Comparison of ENCODE assay signal across 8 cellular contexts in the genomic region with DNA sequence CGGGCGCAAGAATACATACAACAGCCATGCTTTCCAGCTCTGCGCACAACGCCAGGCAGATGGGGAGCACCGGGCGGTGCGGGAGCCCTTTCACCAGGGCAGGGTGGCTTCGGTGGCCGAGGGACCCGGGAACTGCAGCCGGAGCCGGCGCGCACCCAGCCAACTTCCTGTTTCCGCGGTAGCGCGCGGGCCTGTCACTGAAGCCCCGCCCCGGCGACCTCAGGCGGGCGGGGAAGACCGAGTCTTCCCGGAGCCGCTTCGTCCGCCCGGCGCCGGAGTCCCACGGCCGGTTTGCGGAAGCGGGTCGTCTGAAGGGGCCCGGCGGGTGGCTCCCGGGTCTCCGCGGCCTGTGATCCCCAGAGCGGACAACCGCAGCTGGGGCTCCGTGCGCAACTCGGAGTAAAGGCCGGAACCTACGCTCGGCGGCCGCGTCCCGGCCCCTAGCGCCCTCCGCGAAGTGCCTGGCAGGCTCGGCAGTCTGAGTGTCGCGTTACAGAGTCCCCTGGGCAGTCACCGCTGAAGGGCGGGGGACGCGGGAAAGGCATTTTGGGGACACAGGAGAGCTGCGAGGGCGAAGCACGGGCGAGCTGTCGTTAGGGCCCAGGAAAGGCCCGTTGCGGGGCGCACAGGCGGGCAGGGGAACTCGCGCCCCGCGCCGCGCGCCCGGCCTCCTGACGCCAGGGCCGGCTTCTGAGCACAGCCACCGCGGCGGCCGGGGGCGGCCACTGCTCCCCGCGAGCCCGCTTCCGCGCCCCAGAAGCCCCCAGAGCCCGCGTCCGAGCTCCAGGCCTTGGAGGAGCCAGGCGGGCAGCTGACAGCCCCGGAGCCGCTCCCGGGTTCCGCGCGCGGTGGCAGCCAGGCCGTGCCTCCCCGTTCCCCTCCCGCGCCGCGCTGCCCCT. TPM values are rescaled to one million over a fixed set of nuclear protein-coding genes. Genes with fewer than 3 reads are reported as not detected.
DNase-seq lines count a peak whose midpoint lies in the region; ATAC-seq, FAIRE-seq and TF ChIP-seq lines count a peak whose summit lies in the region.

A gene with protein sequence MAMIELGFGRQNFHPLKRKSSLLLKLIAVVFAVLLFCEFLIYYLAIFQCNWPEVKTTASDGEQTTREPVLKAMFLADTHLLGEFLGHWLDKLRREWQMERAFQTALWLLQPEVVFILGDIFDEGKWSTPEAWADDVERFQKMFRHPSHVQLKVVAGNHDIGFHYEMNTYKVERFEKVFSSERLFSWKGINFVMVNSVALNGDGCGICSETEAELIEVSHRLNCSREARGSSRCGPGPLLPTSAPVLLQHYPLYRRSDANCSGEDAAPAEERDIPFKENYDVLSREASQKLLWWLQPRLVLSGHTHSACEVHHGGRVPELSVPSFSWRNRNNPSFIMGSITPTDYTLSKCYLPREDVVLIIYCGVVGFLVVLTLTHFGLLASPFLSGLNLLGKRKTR (minus strand): TSS at position 136 of the 899 bp plus-strand sequence. CDS start 11,053 bp downstream, outside the sequence.

- peak within 1 kb of the TSS; percentile 82 to 98 for H3K27ac ChIP-seq in A549
- H3K27ac ChIP-seq in WERI-Rb-1, result peak within 1 kb of the TSS; percentile 86
- H3K27ac ChIP-seq in breast epithelium, result peak within 1 kb of the TSS; percentile 100

- 2% methylated on average over 17 of the region's 110 CpGs for WGBS in A549 (ENCODE audit: missing lambda C conversion rate)

- TF ChIP-seq CTCF in A549 (IDR thresholded peaks at IDR 0.05) (no peak), WERI-Rb-1 (IDR thresholded peaks at IDR 0.05; ENCODE audit: low read depth, low read length) (no peak), breast epithelium (IDR thresholded peaks at IDR 0.05) (no peak)

- DNase-seq in A549 (ENCODE audit: low read depth in 1 of 2, low spot score in 1 of 2) (peak; percentile 73 to 83), NCI-H2171 (lab: John Stamatoyannopoulos, UW) (peak; percentile 83), WERI-Rb-1 (peak; percentile 88), breast epithelium (ENCODE audit: low spot score in 2 of 2) (peak; percentile 81 to 87), iPS-NIHi7 (ENCODE audit: extremely low spot score) (peak; percentile 92), smooth muscle cell of the brain vasculature (ENCODE audit: low read depth, low spot score) (peak; percentile 62)

- H3K4me1 ChIP-seq in A549 (peaks cover 28% of the 10 kb centered on the region), breast epithelium (no peaks in the 10 kb centered on the region)

- TF ChIP-seq POLR2A in A549 (IDR thresholded peaks at IDR 0.05; ENCODE audit: low read length), result peak; percentile 62
- TF ChIP-seq POLR2A in GM18526 (IDR thresholded peaks at IDR 0.05; ENCODE audit: extremely low read depth, insufficient read length), result peak; percentile 87
- TF ChIP-seq POLR2A in breast epithelium (IDR thresholded peaks at IDR 0.05), result peak; percentile 91

- H3K9me3 ChIP-seq in A549 (no peaks in the 10 kb centered on the region), WERI-Rb-1 (ENCODE audit: severe bottlenecking) (no peaks in the 10 kb centered on the region), breast epithelium (no peaks in the 10 kb centered on the region)

- peak within 1 kb of the TSS; percentile 50 for H3K4me3 ChIP-seq in A549
- H3K4me3 ChIP-seq in WERI-Rb-1 (ENCODE audit: low read depth, low read length), result peak within 1 kb of the TSS; percentile 90
- H3K4me3 ChIP-seq in breast epithelium, result peak within 1 kb of the TSS; percentile 68 to 92 (median 83)

- peak within 1 kb of the TSS; percentile 84 for H3K4me2 ChIP-seq in A549

- POLR2A ChIA-PET in A549 (lab: Yijun Ruan, JAX), result interaction anchor here (0.6 to 1.0 kb wide), 2 partner anchors 31 to 73 kb away, joined by 3 read pairs; a partner anchor contains a TSS

- H3K27me3 ChIP-seq in WERI-Rb-1 (ENCODE audit: insufficient read depth, low read depth, severe bottlenecking) (no peaks in the 10 kb centered on the region), breast epithelium (no peaks in the 10 kb centered on the region)

- TF ChIP-seq RAD21 in A549 (conservative IDR thresholded peaks at IDR 0.05 in 1 of 2, IDR thresholded peaks at IDR 0.05 in 1 of 2), result no peak

- FAIRE-seq in A549 (lab: Jason Lieb, UNC), result no peak

- intact Hi-C loops in breast epithelium (cut with DNase I; ENCODE audit: low total_unique reads), result no loop called here

- no peak for TF ChIP-seq EP300 in A549 (IDR thresholded peaks at IDR 0.05)

- ATAC-seq in A549 (peak; percentile 95 to 96), HG03064 (IDR thresholded peaks at IDR 0.05; ENCODE audit: low read depth, unreplicated experiment) (peak; percentile 75)

- 0 out of 2 replicates have a peak, but pooled peaks cover 2% of the 10 kb centered on the region for H3K36me3 ChIP-seq in WERI-Rb-1
- H3K36me3 ChIP-seq in breast epithelium, result no peaks in the 10 kb centered on the region

- CTCF ChIA-PET in A549 (lab: Yijun Ruan, JAX), result no interaction called here

TF ChIP-seq in A549, 52 proteins besides CTCF, POLR2A, EP300 and RAD21:
- TF ChIP-seq, protein P1, sequence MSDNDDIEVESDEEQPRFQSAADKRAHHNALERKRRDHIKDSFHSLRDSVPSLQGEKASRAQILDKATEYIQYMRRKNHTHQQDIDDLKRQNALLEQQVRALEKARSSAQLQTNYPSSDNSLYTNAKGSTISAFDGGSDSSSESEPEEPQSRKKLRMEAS (IDR thresholded peaks at IDR 0.05), result peak; percentile 54
- TF ChIP-seq ZSCAN20 (CRISPR knock-in tag; IDR thresholded peaks at IDR 0.05) (no peak), HEYL (CRISPR knock-in tag; IDR thresholded peaks at IDR 0.05) (no peak), PHF8 (IDR thresholded peaks at IDR 0.05; ENCODE audit: borderline replicate concordance, low read depth) (peak; percentile 89), GATA3 (IDR thresholded peaks at IDR 0.05; ENCODE audit: borderline replicate concordance) (no peak), JUN (IDR thresholded peaks at IDR 0.05) (peak in 1 of 2 experiments; percentile 76; a peak in 3 of 5 replicates), SMC3 (IDR thresholded peaks at IDR 0.05) (no peak), ZFP36 (IDR thresholded peaks at IDR 0.05; ENCODE audit: borderline replicate concordance, partially characterized antibody) (no peak)
- TF ChIP-seq, protein P2, sequence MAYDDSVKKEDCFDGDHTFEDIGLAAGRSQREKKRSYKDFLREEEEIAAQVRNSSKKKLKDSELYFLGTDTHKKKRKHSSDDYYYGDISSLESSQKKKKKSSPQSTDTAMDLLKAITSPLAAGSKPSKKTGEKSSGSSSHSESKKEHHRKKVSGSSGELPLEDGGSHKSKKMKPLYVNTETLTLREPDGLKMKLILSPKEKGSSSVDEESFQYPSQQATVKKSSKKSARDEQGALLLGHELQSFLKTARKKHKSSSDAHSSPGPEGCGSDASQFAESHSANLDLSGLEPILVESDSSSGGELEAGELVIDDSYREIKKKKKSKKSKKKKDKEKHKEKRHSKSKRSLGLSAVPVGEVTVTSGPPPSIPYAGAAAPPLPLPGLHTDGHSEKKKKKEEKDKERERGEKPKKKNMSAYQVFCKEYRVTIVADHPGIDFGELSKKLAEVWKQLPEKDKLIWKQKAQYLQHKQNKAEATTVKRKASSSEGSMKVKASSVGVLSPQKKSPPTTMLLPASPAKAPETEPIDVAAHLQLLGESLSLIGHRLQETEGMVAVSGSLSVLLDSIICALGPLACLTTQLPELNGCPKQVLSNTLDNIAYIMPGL (CRISPR knock-in tag; IDR thresholded peaks at IDR 0.05; ENCODE audit: borderline replicate concordance), result 0 out of 2 replicates have a peak, but pooled peaks have one; percentile 67
- TF ChIP-seq, protein P3, sequence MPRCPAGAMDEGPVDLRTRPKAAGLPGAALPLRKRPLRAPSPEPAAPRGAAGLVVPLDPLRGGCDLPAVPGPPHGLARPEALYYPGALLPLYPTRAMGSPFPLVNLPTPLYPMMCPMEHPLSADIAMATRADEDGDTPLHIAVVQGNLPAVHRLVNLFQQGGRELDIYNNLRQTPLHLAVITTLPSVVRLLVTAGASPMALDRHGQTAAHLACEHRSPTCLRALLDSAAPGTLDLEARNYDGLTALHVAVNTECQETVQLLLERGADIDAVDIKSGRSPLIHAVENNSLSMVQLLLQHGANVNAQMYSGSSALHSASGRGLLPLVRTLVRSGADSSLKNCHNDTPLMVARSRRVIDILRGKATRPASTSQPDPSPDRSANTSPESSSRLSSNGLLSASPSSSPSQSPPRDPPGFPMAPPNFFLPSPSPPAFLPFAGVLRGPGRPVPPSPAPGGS (IDR thresholded peaks at IDR 0.05), result peak; percentile 56; the same call in 1 of the 3 replicates
- TF ChIP-seq, protein P4, sequence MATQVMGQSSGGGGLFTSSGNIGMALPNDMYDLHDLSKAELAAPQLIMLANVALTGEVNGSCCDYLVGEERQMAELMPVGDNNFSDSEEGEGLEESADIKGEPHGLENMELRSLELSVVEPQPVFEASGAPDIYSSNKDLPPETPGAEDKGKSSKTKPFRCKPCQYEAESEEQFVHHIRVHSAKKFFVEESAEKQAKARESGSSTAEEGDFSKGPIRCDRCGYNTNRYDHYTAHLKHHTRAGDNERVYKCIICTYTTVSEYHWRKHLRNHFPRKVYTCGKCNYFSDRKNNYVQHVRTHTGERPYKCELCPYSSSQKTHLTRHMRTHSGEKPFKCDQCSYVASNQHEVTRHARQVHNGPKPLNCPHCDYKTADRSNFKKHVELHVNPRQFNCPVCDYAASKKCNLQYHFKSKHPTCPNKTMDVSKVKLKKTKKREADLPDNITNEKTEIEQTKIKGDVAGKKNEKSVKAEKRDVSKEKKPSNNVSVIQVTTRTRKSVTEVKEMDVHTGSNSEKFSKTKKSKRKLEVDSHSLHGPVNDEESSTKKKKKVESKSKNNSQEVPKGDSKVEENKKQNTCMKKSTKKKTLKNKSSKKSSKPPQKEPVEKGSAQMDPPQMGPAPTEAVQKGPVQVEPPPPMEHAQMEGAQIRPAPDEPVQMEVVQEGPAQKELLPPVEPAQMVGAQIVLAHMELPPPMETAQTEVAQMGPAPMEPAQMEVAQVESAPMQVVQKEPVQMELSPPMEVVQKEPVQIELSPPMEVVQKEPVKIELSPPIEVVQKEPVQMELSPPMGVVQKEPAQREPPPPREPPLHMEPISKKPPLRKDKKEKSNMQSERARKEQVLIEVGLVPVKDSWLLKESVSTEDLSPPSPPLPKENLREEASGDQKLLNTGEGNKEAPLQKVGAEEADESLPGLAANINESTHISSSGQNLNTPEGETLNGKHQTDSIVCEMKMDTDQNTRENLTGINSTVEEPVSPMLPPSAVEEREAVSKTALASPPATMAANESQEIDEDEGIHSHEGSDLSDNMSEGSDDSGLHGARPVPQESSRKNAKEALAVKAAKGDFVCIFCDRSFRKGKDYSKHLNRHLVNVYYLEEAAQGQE (IDR thresholded peaks at IDR 0.05), result no peak

RNA-seq across cellular contexts. Expression of the gene that starts here (rescaled TPM):
- polyA plus RNA-seq in A549 (2011; rRNA removed) (23.2 and 26.4 TPM in 2 replicates), A549 (2017; fragmentation: RNase III; extraction: RNeasy Plus Mini Kit Qiagen cat#74134 plus additional on column Dnase treatment) (18.5 to 20.4 TPM (median 19.5 TPM) in 3 replicates)
- 13.3 and 15.1 TPM in 2 replicates for polyA plus RNA-seq in A549 (2012; cell fraction: cytosol; rRNA removed)
- 29.2 and 33.9 TPM in 2 replicates for polyA plus RNA-seq in A549 (2012; cell fraction: nucleus; rRNA removed)
- polyA minus RNA-seq in A549 (2011; rRNA and poly(A)+ RNA removed), result 12.9 and 18.9 TPM in 2 replicates
- total RNA-seq in breast epithelium, result 10 to 100 TPM; 15.4 to 46.0 (median 31.5) TPM

Comparison
In these comparisons a context has a peak if more than half of its experiments do, and no peak if none do; other contexts are left out.
1. Peak in every context shown above with its lines: DNase-seq, ATAC-seq, H3K4me3 ChIP-seq and H3K27ac ChIP-seq.